Comparison of ENCODE assay signal across 10 cellular contexts in genomic region chr11:106585061-106585460, GRCh38.
A peak's percentile ranks its signal among the peaks of the same experiment; 100 is the strongest.
DNase-seq lines count a peak whose midpoint lies in the region; ATAC-seq and TF ChIP-seq lines count a peak whose summit lies in the region.
"Had no signal": no experiment of that assay in that cellular context is flagged by ENCODE, and none has a peak within 500 bp of the region (broad histone marks: within the 10 kb centered on the region; RNA-seq: fewer than 3 reads in every experiment).

No MANE protein-coding gene starts in this region.

- ATAC-seq in HG03442 (IDR thresholded peaks at IDR 0.05; ENCODE audit: unreplicated experiment) = no peak
- no peak for ATAC-seq in Right ventricle myocardium superior (ENCODE audit: poor library complexity)
- ATAC-seq in GM19467 (IDR thresholded peaks at IDR 0.05; ENCODE audit: unreplicated experiment) = no peak
- ATAC-seq: natural killer cell treated with Interleukin-12 subunit alpha and Interleukin-12 subunit beta and Interleukin-15 and Interleukin-18, amount 100 ng/mL, for 72 hours had no signal

- intact Hi-C loops in Right ventricle myocardium superior (cut with DNase I) = no loop called here

- DNase-seq in NCI-H82 (lab: John Stamatoyannopoulos, UW) (peak; percentile 15), NCI-H82 treated with DMSO at 0.1 percent for 48 hours (lab: John Stamatoyannopoulos, UW; ENCODE audit: unreplicated experiment) (no peak), NCI-H446 (lab: John Stamatoyannopoulos, UW) (peak; percentile 12 to 71), epithelial cell of esophagus (ENCODE audit: low read depth) (peak; percentile 61), smooth muscle cell of the brain vasculature (ENCODE audit: low read depth, low spot score) (peak; percentile 4), Right ventricle myocardium superior (no peak)
- DNase-seq: Peyer's patch had no signal

- peak; percentile 59 for TF ChIP-seq CTCF in epithelial cell of esophagus (IDR thresholded peaks at IDR 0.05; ENCODE audit: insufficient read depth, low read depth, low read length, missing control alignments)

- H3K4me3 ChIP-seq in epithelial cell of esophagus (ENCODE audit: low read length) = no peak overlapping the region
- H3K4me3 ChIP-seq: Peyer's patch had no signal

Comparison
In these comparisons a context has a peak if more than half of its experiments do, and no peak if none do; other contexts are left out.
1. DNase-seq: peak in NCI-H82 (single experiment), NCI-H446 (2 of 2), epithelial cell of esophagus (single experiment) and smooth muscle cell of the brain vasculature (single experiment); none in NCI-H82 treated with DMSO at 0.1 percent for 48 hours (single experiment) and Right ventricle myocardium superior (single experiment).